Comparison of ENCODE assay signal across 7 cellular contexts in the genomic region with DNA sequence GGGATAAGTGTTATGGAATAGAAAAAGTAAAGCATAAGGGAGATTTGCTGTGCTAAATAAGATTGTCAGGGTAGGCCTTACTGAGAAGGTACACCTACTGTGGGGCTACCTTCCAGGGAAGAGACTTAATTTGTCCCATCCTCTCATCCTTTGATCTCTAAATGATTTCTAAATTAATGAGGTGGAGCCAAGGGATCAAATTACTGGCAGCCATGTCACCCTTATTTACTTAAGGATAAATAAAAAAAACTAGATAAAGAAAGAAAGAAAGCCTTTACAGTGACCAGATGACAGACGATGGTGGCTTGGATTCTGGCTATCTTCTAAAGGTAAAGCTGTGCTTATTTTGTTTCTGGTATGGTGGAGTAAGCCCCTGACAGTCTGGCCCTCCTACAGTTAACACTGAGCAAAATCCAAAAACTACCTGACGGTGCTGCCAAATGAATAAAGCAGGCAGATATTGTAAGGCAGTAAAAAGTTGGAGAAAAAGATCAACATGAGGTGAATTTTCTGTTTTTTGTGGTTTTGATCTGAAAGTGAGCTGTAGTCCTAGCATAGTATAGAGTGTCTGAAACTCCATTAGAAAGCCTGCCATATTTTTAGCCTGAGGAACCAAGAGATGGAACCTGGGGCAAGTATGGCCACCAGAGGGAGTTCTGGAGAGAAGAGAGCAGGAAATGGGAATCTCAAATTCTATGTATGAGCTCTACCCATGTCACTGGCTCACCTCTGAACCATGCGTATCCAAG.
A peak's percentile ranks its signal among the peaks of the same experiment; 100 is the strongest.
DNase-seq lines count a peak whose midpoint lies in the region; ATAC-seq and TF ChIP-seq lines count a peak whose summit lies in the region.

No MANE protein-coding gene starts in this region.

- H3K4me3 ChIP-seq in HAP-1 (no peak overlapping the region), PC-9 (no peak overlapping the region), mucosa of descending colon (no peak overlapping the region)

- no peaks in the 10 kb centered on the region for H3K9me3 Mint-ChIP-seq in effector memory CD8-positive, alpha-beta T cell

- H2AFZ ChIP-seq in PC-9, result no peak overlapping the region

- intact Hi-C loops in PC-9 (cut with micrococcal nuclease; ENCODE audit: unreplicated experiment), result loop anchor here (2.0 to 5.0 kb wide), 2 partner anchors 273 to 423 kb away; no protein-coding TSS in a partner anchor
- intact Hi-C loops in mucosa of descending colon (cut with DNase I, micrococcal nuclease), result no loop called here

- H3K4me1 Mint-ChIP-seq in effector memory CD8-positive, alpha-beta T cell (ENCODE audit: low read depth in 2 of 2), result peaks cover 2 to 12% of the 10 kb centered on the region in 2 donors

- H3K27me3 ChIP-seq in HAP-1 (ENCODE audit: low read depth) (no peaks in the 10 kb centered on the region), PC-9 (ENCODE audit: insufficient read depth, low read depth) (no peaks in the 10 kb centered on the region)

- no peaks in the 10 kb centered on the region for H3K27me3 Mint-ChIP-seq in effector memory CD8-positive, alpha-beta T cell

- H3K27ac Mint-ChIP-seq in effector memory CD8-positive, alpha-beta T cell, result peak overlapping the region; percentile 1 to 42

- CTCF ChIA-PET in PC-9 (lab: Charles Lee), result interaction anchor here (0.5 to 0.6 kb wide), 4 partner anchors 138 to 272 kb away, joined by 3 to 6 read pairs (median 4); no protein-coding TSS in a partner anchor

- in situ Hi-C loops in HAP-1 (cut with MboI; ENCODE audit: low sequenced_read_pairs), result loop anchor here (10.0 kb wide), 1 partner anchor 275 kb away; no protein-coding TSS in a partner anchor

- no peak overlapping the region for H3K4me3 Mint-ChIP-seq in effector memory CD8-positive, alpha-beta T cell

- H3K4me1 ChIP-seq in HAP-1 (no peaks in the 10 kb centered on the region), PC-9 (replicated peaks; ENCODE audit: insufficient read depth) (no peaks in the 10 kb centered on the region), mucosa of descending colon (ENCODE audit: low read depth) (no peaks in the 10 kb centered on the region)

- H3K9me3 ChIP-seq in HAP-1 (no peaks in the 10 kb centered on the region), PC-9 (ENCODE audit: insufficient read depth, low read depth) (no peaks in the 10 kb centered on the region), mucosa of descending colon (no peaks in the 10 kb centered on the region)

- no peaks in the 10 kb centered on the region for H3K9me2 ChIP-seq in PC-9 (ENCODE audit: insufficient read depth)

- peak; percentile 32 for DNase-seq in DMS114 treated with DMSO at 0.1 percent for 48 hours (lab: John Stamatoyannopoulos, UW; ENCODE audit: unreplicated experiment)
- DNase-seq in HAP-1 (ENCODE audit: low spot score in 2 of 2), result peak; percentile 64 to 76
- peak in 1 of 2 experiments; percentile 38 for DNase-seq in PC-9
- no peak for DNase-seq in effector memory CD8-positive, alpha-beta T cell
- peak in 2 of 3 donors; percentile 41 to 77 for DNase-seq in mucosa of descending colon

- no peak overlapping the region for H3K27ac ChIP-seq in PC-9

- POLR2A ChIA-PET in PC-9 (lab: Charles Lee; ENCODE audit: unreplicated experiment), result interaction anchor here (0.7 kb wide), 2 partner anchors 75 to 98 kb away, joined by 3 to 4 read pairs; no protein-coding TSS in a partner anchor

- no peaks in the 10 kb centered on the region for H3F3A ChIP-seq in PC-9 (ENCODE audit: insufficient read depth, low read depth)

- no peak overlapping the region for H3K4me2 ChIP-seq in PC-9

- TF ChIP-seq CTCF in PC-9 (conservative IDR thresholded peaks at IDR 0.05) (peak; percentile 69), mucosa of descending colon (IDR thresholded peaks at IDR 0.05) (peak; percentile 36)

- H3K36me3 ChIP-seq in HAP-1 (replicated peaks), result no peaks in the 10 kb centered on the region
- no peaks in the 10 kb centered on the region for H3K36me3 ChIP-seq in PC-9 (ENCODE audit: low read depth)
- no peaks in the 10 kb centered on the region for H3K36me3 ChIP-seq in mucosa of descending colon (ENCODE audit: low read depth)

- H3K79me2 ChIP-seq in PC-9 (ENCODE audit: low read depth), result no peaks in the 10 kb centered on the region

- BruUV-seq in PC-9 (replicated peaks; lab: Mats Ljungman, UMichigan), result no TSS peak

- H3K36me3 Mint-ChIP-seq in effector memory CD8-positive, alpha-beta T cell (ENCODE audit: insufficient read depth), result no peaks in the 10 kb centered on the region

- H4K20me1 ChIP-seq in PC-9 (ENCODE audit: insufficient read depth), result no peaks in the 10 kb centered on the region

- ATAC-seq in effector memory CD8-positive, alpha-beta T cell (replicated peaks), result no peak
- peak; percentile 80 for ATAC-seq in mucosa of descending colon
- no peak for ATAC-seq in HG03139 (IDR thresholded peaks at IDR 0.05; ENCODE audit: unreplicated experiment)
- ATAC-seq in GM21367 (IDR thresholded peaks at IDR 0.05; ENCODE audit: unreplicated experiment), result no peak

Comparison
In these comparisons a context has a peak if more than half of its experiments do, and no peak if none do; other contexts are left out.
1. DNase-seq: peak in DMS114 treated with DMSO at 0.1 percent for 48 hours (single experiment), HAP-1 (2 of 2) and mucosa of descending colon (2 of 3); none in effector memory CD8-positive, alpha-beta T cell (0 of 3).